Comparison of ENCODE assay signal across 8 cellular contexts in genomic region chr2:45009928-45010705, GRCh38. TPM values are rescaled to one million over a fixed set of nuclear protein-coding genes. Genes with fewer than 3 reads are reported as not detected.
A peak's percentile ranks its signal among the peaks of the same experiment; 100 is the strongest.
DNase-seq lines count a peak whose midpoint lies in the region; ATAC-seq and TF ChIP-seq lines count a peak whose summit lies in the region.

No MANE protein-coding gene starts in this region.

- peaks cover 38% of the 10 kb centered on the region for H3K4me1 ChIP-seq in HUES6 (ENCODE audit: control insufficient read depth, insufficient read depth, low read length)
- H3K4me1 ChIP-seq in ascending aorta = peaks cover 14 to 30% of the 10 kb centered on the region in 2 donors
- H3K4me1 ChIP-seq in iPS DF 6.9 (ENCODE audit: control insufficient read depth, insufficient read depth, low read length) = peaks cover 11% of the 10 kb centered on the region

- H3K36me3 ChIP-seq in HUES6 (ENCODE audit: control insufficient read depth, insufficient read depth, low read length) (no peaks in the 10 kb centered on the region), ascending aorta (peaks cover 0 to 3% of the 10 kb centered on the region in 2 donors), iPS DF 6.9 (ENCODE audit: control insufficient read depth, insufficient read depth, low read length) (no peaks in the 10 kb centered on the region)

- intact Hi-C loops in ascending aorta (cut with DNase I) = loop anchor here (1.0 to 10.0 kb wide), 5 partner anchors 163 to 843 kb away; partner anchors contain the start of gene PPM1B

- no peak for ATAC-seq in activated CD4-positive, CD25-positive, alpha-beta regulatory T cell treated with anti-CD3 and anti-CD28 coated beads, Interleukin-2, amount 50 U/mL, for 24 hours
- no peak for ATAC-seq in GM21423 (IDR thresholded peaks at IDR 0.05; ENCODE audit: unreplicated experiment)

- H3K9me3 ChIP-seq in HUES6 (ENCODE audit: control insufficient read depth, insufficient read depth, low read depth, low read length) = no peaks in the 10 kb centered on the region
- H3K9me3 ChIP-seq in ascending aorta = no peaks in the 10 kb centered on the region
- H3K9me3 ChIP-seq in iPS DF 6.9 (ENCODE audit: control insufficient read depth, insufficient read depth, low read length) = no peaks in the 10 kb centered on the region

- H3K27me3 ChIP-seq in HUES6 (ENCODE audit: control insufficient read depth, insufficient read depth, low read length) (peaks cover 96% of the 10 kb centered on the region), ascending aorta (no peaks in the 10 kb centered on the region), iPS DF 6.9 (ENCODE audit: control insufficient read depth, insufficient read depth, low read length) (peaks cover 73% of the 10 kb centered on the region)

- H3K27ac ChIP-seq in HUES6 (ENCODE audit: low read depth, low read length) (no peak overlapping the region), ascending aorta (peak overlapping the region; percentile 91 to 96), iPS DF 6.9 (ENCODE audit: low read length) (no peak overlapping the region), skin epidermis (peak overlapping the region in 20 of 21 experiments; percentile 22 to 72 (median 58))

- WGBS in iPS DF 6.9 (ENCODE audit: insufficient coverage, insufficient read length) = no CpG with 5 or more reads among the region's 56 CpGs

- no peak for TF ChIP-seq CTCF in AG10803 (conservative IDR thresholded peaks at IDR 0.05; ENCODE audit: low read length)
- no peak for TF ChIP-seq CTCF in ascending aorta (IDR thresholded peaks at IDR 0.05)

- DNase-seq in AG10803 (ENCODE audit: low read depth) (peak; percentile 30), ascending aorta (ENCODE audit: low spot score in 2 of 2) (peak in 1 of 2 donors; percentile 90), iPS DF 6.9 (ENCODE audit: low read depth, low spot score) (no peak), nucleus accumbens (lab: John Stamatoyannopoulos, UW) (no peak)

- H3K4me3 ChIP-seq in AG10803 (ENCODE audit: low read length) (peak overlapping the region; percentile 56), HUES6 (ENCODE audit: low read depth, low read length) (peak overlapping the region; percentile 57), ascending aorta (peak overlapping the region; percentile 66 to 75), iPS DF 6.9 (ENCODE audit: low read length) (peak overlapping the region; percentile 46; the same call in 1 of the 2 replicates), skin epidermis (peak overlapping the region; percentile 20 to 47 (median 29))

- peak overlapping the region; percentile 5 for H3K9ac ChIP-seq in HUES6 (ENCODE audit: low read length)

RNA-seq across cellular contexts. Expression of gene SIX2, which starts 0.9 kb away (rescaled TPM):
- 22.2 TPM for total RNA-seq in ascending aorta

Comparison
In these comparisons a context has a peak if more than half of its experiments do, and no peak if none do; other contexts are left out.
1. H3K27ac ChIP-seq: peak in ascending aorta (2 of 2) and skin epidermis (20 of 21); none in HUES6 (single experiment) and iPS DF 6.9 (single experiment).
2. Peak in every context shown above with its lines, with median percentiles within 50 percentile points of each other: H3K4me3 ChIP-seq.